ENCODE assay signal across 19 cellular contexts in the genomic region with DNA sequence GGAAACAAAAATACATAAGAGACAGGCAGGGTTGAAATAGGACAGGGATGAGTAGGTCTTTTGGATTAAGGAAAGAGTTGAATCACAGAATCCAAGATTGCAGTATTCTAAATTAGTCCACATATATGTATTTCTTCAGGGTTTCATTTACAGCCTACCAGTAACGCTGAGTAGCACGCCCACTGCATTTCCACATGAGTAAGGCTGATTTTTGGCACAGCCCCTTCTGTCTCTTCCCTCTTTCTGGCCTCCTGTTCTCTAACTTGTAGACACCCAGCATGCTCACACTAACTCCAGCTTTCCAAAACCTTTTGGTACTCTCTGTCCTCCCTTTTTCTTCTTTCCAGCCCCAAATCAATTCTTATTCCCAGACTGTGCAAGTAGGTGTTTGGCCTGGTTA. TPM values are rescaled to one million over a fixed set of nuclear protein-coding genes. Genes with fewer than 3 reads are reported as not detected.
DNase-seq lines count a peak whose midpoint lies in the region; ATAC-seq and TF ChIP-seq lines count a peak whose summit lies in the region.
"Had no signal": no experiment of that assay in that cellular context is flagged by ENCODE, and none has a peak within 500 bp of the region (broad histone marks: within the 10 kb centered on the region; RNA-seq: fewer than 3 reads in every experiment).

No MANE protein-coding gene starts in this region.

- peaks cover 14% of the 10 kb centered on the region for H3K4me1 Mint-ChIP-seq in activated T-cell treated with anti-CD3 and anti-CD28 coated beads, Interleukin-2, amount 50 U/mL, for 72 hours (ENCODE audit: low read depth)
- peaks cover 11% of the 10 kb centered on the region for H3K4me1 Mint-ChIP-seq in CD8-positive, alpha-beta T cell (ENCODE audit: low read depth)
- H3K4me1 Mint-ChIP-seq in activated T-helper 2 cell treated with anti-CD3 and anti-CD28 coated beads, Interferon-gamma antibody, Interleukin-2, Interleukin-4, amounts not matched to agents 10 μg/mL and 5 μg/mL and 100 μg/mL, durations not matched to agents 14 hours and 24 hours and 36 hours (ENCODE audit: low read depth) = peaks cover 15% of the 10 kb centered on the region

- DNase-seq in GM03348 (ENCODE audit: low spot score) (peak; percentile 70), cardiac fibroblast (ENCODE audit: low read depth in 2 of 2) (peak; percentile 72 to 85), mesenchymal stem cell (no peak), ascending aorta (ENCODE audit: low spot score in 2 of 2) (no peak)
- DNase-seq in activated T-cell treated with anti-CD3 and anti-CD28 coated beads, Interleukin-2, amount 50 U/mL, for 72 hours = no peak
- no peak for DNase-seq in CD8-positive, alpha-beta T cell
- DNase-seq in activated T-helper 2 cell treated with anti-CD3 and anti-CD28 coated beads, Interferon-gamma antibody, Interleukin-2, Interleukin-4, amounts not matched to agents 10 μg/mL and 5 μg/mL and 100 μg/mL, durations not matched to agents 14 hours and 24 hours and 36 hours (ENCODE audit: low spot score) = no peak
- DNase-seq: activated CD8-positive, alpha-beta memory T cell treated with anti-CD3 and anti-CD28 coated beads, Interleukin-2, amount 50 U/mL, for 48 hours; AML-193; cerebellar nuclear complex; DMS153; left lung; NCI-H2081 treated with DMSO at 0.1 percent for 48 hours; NCI-H748 treated with DMSO at 0.1 percent for 48 hours; stimulated activated CD4-positive, alpha-beta T cell treated with anti-CD3 and anti-CD28 coated beads, Interleukin-1b, Interleukin-23, amount 100 ng/mL, for 48 hours; T-cell had no signal

- peak overlapping the region; percentile 92 for H2AFZ ChIP-seq in ACC112 (ENCODE audit: low read length, unreplicated experiment)
- H2AFZ ChIP-seq in mesenchymal stem cell (ENCODE audit: low read depth, low read length) = no peak overlapping the region

- no peak overlapping the region for H3K4me2 ChIP-seq in mesenchymal stem cell (ENCODE audit: low read length, poor library complexity, severe bottlenecking)

- H3K9me3 ChIP-seq in mesenchymal stem cell (ENCODE audit: control insufficient read depth, low read length) (no peaks in the 10 kb centered on the region), ascending aorta (no peaks in the 10 kb centered on the region)
- no peaks in the 10 kb centered on the region for H3K9me3 ChIP-seq in CD8-positive, alpha-beta T cell (ENCODE audit: low read length)
- H3K9me3 ChIP-seq: left lung, tibial nerve had no signal

- H2BK12ac ChIP-seq in mesenchymal stem cell (ENCODE audit: low read length in 2 of 2) = no peak overlapping the region

- H3K79me1 ChIP-seq in mesenchymal stem cell (replicated peaks; ENCODE audit: low read length, poor library complexity, severe bottlenecking) = no peaks in the 10 kb centered on the region

- no peak overlapping the region for H3K18ac ChIP-seq in mesenchymal stem cell (ENCODE audit: low read depth in 1 of 2, low read length in 2 of 2)

- H2BK5ac ChIP-seq in mesenchymal stem cell (ENCODE audit: low read depth, low read length, poor library complexity, severe bottlenecking) = no peak overlapping the region

- H3K23ac ChIP-seq in mesenchymal stem cell (ENCODE audit: low read length in 2 of 2) = no peak overlapping the region

- no peaks in the 10 kb centered on the region for H3K27me3 ChIP-seq in ACC112 (ENCODE audit: insufficient read depth, low read length)
- H3K27me3 ChIP-seq in mesenchymal stem cell (ENCODE audit: control insufficient read depth in 1 of 2, insufficient read depth in 1 of 2, low read length in 2 of 2) = no peaks in the 10 kb centered on the region
- H3K27me3 ChIP-seq in CD8-positive, alpha-beta T cell (ENCODE audit: insufficient read depth, low read length) = no peaks in the 10 kb centered on the region
- no peaks in the 10 kb centered on the region for H3K27me3 ChIP-seq in ascending aorta
- H3K27me3 ChIP-seq: left lung, tibial nerve had no signal

- H3K27ac ChIP-seq in ACC112 (ENCODE audit: low read depth, low read length) = peak overlapping the region; percentile 18
- no peak overlapping the region for H3K27ac ChIP-seq in mesenchymal stem cell (ENCODE audit: low read length, poor library complexity, severe bottlenecking)
- H3K27ac ChIP-seq in CD8-positive, alpha-beta T cell (ENCODE audit: low read depth, low read length) = no peak overlapping the region
- H3K27ac ChIP-seq in ascending aorta = no peak overlapping the region
- H3K27ac ChIP-seq: left lung had no signal

- H3K4me3 Mint-ChIP-seq in activated T-cell treated with anti-CD3 and anti-CD28 coated beads, Interleukin-2, amount 50 U/mL, for 72 hours = no peak overlapping the region
- no peak overlapping the region for H3K4me3 Mint-ChIP-seq in CD8-positive, alpha-beta T cell
- no peak overlapping the region for H3K4me3 Mint-ChIP-seq in activated T-helper 2 cell treated with anti-CD3 and anti-CD28 coated beads, Interferon-gamma antibody, Interleukin-2, Interleukin-4, amounts not matched to agents 10 μg/mL and 5 μg/mL and 100 μg/mL, durations not matched to agents 14 hours and 24 hours and 36 hours (ENCODE audit: low read depth)
- H3K4me3 Mint-ChIP-seq: activated naive CD8-positive, alpha-beta T cell; T-cell had no signal

- no peaks in the 10 kb centered on the region for H3K27me3 Mint-ChIP-seq in activated T-cell treated with anti-CD3 and anti-CD28 coated beads, Interleukin-2, amount 50 U/mL, for 72 hours (ENCODE audit: low read depth)
- peaks cover 2% of the 10 kb centered on the region for H3K27me3 Mint-ChIP-seq in CD8-positive, alpha-beta T cell (ENCODE audit: low read depth)
- H3K27me3 Mint-ChIP-seq in activated T-helper 2 cell treated with anti-CD3 and anti-CD28 coated beads, Interferon-gamma antibody, Interleukin-2, Interleukin-4, amounts not matched to agents 10 μg/mL and 5 μg/mL and 100 μg/mL, durations not matched to agents 14 hours and 24 hours and 36 hours (ENCODE audit: low read depth) = peaks cover 21% of the 10 kb centered on the region
- H3K27me3 Mint-ChIP-seq: activated naive CD8-positive, alpha-beta T cell had no signal

- intact Hi-C loops in CD8-positive, alpha-beta T cell (cut with DNase I, micrococcal nuclease) = no loop called here
- intact Hi-C loops in activated T-helper 2 cell treated with anti-CD3 and anti-CD28 coated beads, Interferon-gamma antibody, Interleukin-2, Interleukin-4, amounts not matched to agents 10 μg/mL and 5 μg/mL and 100 μg/mL, durations not matched to agents 14 hours and 24 hours and 36 hours (cut with micrococcal nuclease) = no loop called here
- intact Hi-C loops in ascending aorta (cut with DNase I) = no loop called here

- POLR2A ChIA-PET in CD8-positive, alpha-beta T cell (lab: Charles Lee) = no interaction called here

- peak overlapping the region; percentile 71 for H3K4me3 ChIP-seq in ACC112 (ENCODE audit: low read depth, low read length)
- no peak overlapping the region for H3K4me3 ChIP-seq in cardiac fibroblast (replicated peaks in 1 of 2; ENCODE audit: low read depth in 2 of 2, low read length in 2 of 2)
- H3K4me3 ChIP-seq in mesenchymal stem cell (ENCODE audit: insufficient read depth in 1 of 2, low read depth in 1 of 2, low read length in 2 of 2) = peak overlapping the region in 1 of 2 experiments; percentile 66
- no peak overlapping the region for H3K4me3 ChIP-seq in CD8-positive, alpha-beta T cell (ENCODE audit: low read depth, low read length)
- no peak overlapping the region for H3K4me3 ChIP-seq in ascending aorta
- H3K4me3 ChIP-seq: left lung had no signal

- ATAC-seq in activated T-cell treated with anti-CD3 and anti-CD28 coated beads, Interleukin-2, amount 50 U/mL, for 72 hours (replicated peaks in 1 of 2) = no peak
- ATAC-seq in CD8-positive, alpha-beta T cell = no peak
- ATAC-seq: left lung, T-cell had no signal

- H3K4me1 ChIP-seq in ACC112 (ENCODE audit: control insufficient read depth, insufficient read depth, low read length, unreplicated experiment) (peaks cover 17% of the 10 kb centered on the region), mesenchymal stem cell (ENCODE audit: control insufficient read depth, insufficient read depth, low read depth, low read length) (peaks cover 2% of the 10 kb centered on the region), ascending aorta (peaks cover 0 to 5% of the 10 kb centered on the region in 2 donors)
- H3K4me1 ChIP-seq in CD8-positive, alpha-beta T cell (ENCODE audit: insufficient read depth, low read length) = peaks cover 11% of the 10 kb centered on the region

- H3K27ac Mint-ChIP-seq in activated T-cell treated with anti-CD3 and anti-CD28 coated beads, Interleukin-2, amount 50 U/mL, for 72 hours = no peak overlapping the region
- no peak overlapping the region for H3K27ac Mint-ChIP-seq in CD8-positive, alpha-beta T cell
- no peak overlapping the region for H3K27ac Mint-ChIP-seq in activated T-helper 2 cell treated with anti-CD3 and anti-CD28 coated beads, Interferon-gamma antibody, Interleukin-2, Interleukin-4, amounts not matched to agents 10 μg/mL and 5 μg/mL and 100 μg/mL, durations not matched to agents 14 hours and 24 hours and 36 hours
- H3K27ac Mint-ChIP-seq: activated naive CD8-positive, alpha-beta T cell had no signal

- no peak overlapping the region for H4K8ac ChIP-seq in mesenchymal stem cell (ENCODE audit: low read length)

- H3K14ac ChIP-seq in mesenchymal stem cell (ENCODE audit: low read length in 2 of 2) = no peak overlapping the region

- WGBS in mesenchymal stem cell = 68% methylated on average over 2 of the region's 2 CpGs

- CTCF ChIA-PET in CD8-positive, alpha-beta T cell (lab: Charles Lee) = interaction anchor here (0.9 to 2.2 kb wide), 4 partner anchors 22 to 244 kb away, joined by 3 to 11 read pairs (median 4); no protein-coding TSS in a partner anchor

- no peaks in the 10 kb centered on the region for H3K36me3 ChIP-seq in ACC112 (ENCODE audit: insufficient read depth, low read length)
- H3K36me3 ChIP-seq in mesenchymal stem cell (ENCODE audit: control insufficient read depth in 1 of 2, insufficient read depth in 2 of 2, low read depth in 1 of 2, low read length in 2 of 2) = no peaks in the 10 kb centered on the region
- no peaks in the 10 kb centered on the region for H3K36me3 ChIP-seq in CD8-positive, alpha-beta T cell (ENCODE audit: insufficient read depth, low read length)
- H3K36me3 ChIP-seq in ascending aorta = no peaks in the 10 kb centered on the region
- H3K36me3 ChIP-seq: left lung, tibial nerve had no signal

- peaks cover 0 to 3% of the 10 kb centered on the region in 2 donors for H3K36me3 Mint-ChIP-seq in activated T-cell treated with anti-CD3 and anti-CD28 coated beads, Interleukin-2, amount 50 U/mL, for 72 hours (ENCODE audit: insufficient read depth in 2 of 2)
- H3K36me3 Mint-ChIP-seq in CD8-positive, alpha-beta T cell = peaks cover 7% of the 10 kb centered on the region
- no peaks in the 10 kb centered on the region for H3K36me3 Mint-ChIP-seq in activated T-helper 2 cell treated with anti-CD3 and anti-CD28 coated beads, Interferon-gamma antibody, Interleukin-2, Interleukin-4, amounts not matched to agents 10 μg/mL and 5 μg/mL and 100 μg/mL, durations not matched to agents 14 hours and 24 hours and 36 hours (ENCODE audit: low read depth)
- H3K36me3 Mint-ChIP-seq: activated naive CD8-positive, alpha-beta T cell; T-cell had no signal

- peak overlapping the region; percentile 89 for H3K9ac ChIP-seq in mesenchymal stem cell (ENCODE audit: low read length)

- no peak overlapping the region for H2AK5ac ChIP-seq in mesenchymal stem cell (ENCODE audit: low read length, severe bottlenecking)

- no peak overlapping the region for H4K91ac ChIP-seq in mesenchymal stem cell (ENCODE audit: low read length)

- TF ChIP-seq CTCF in cardiac fibroblast (IDR thresholded peaks at IDR 0.05; ENCODE audit: low read depth, low read length) = no peak
- TF ChIP-seq CTCF in CD8-positive, alpha-beta T cell (IDR thresholded peaks at IDR 0.05) = no peak
- no peak for TF ChIP-seq CTCF in ascending aorta (IDR thresholded peaks at IDR 0.05)

- H2BK120ac ChIP-seq in mesenchymal stem cell (ENCODE audit: low read depth, low read length) = no peak overlapping the region

- H3K4ac ChIP-seq in mesenchymal stem cell (ENCODE audit: low read depth in 1 of 2, low read length in 2 of 2) = no peak overlapping the region

- H3K79me2 ChIP-seq in ACC112 (ENCODE audit: control insufficient read depth, insufficient read depth, low read length, unreplicated experiment) = peaks cover 11% of the 10 kb centered on the region

- H2BK15ac ChIP-seq in mesenchymal stem cell (ENCODE audit: low read depth, poor library complexity, severe bottlenecking) = no peak overlapping the region

- no peaks in the 10 kb centered on the region for H3K9me3 Mint-ChIP-seq in activated T-cell treated with anti-CD3 and anti-CD28 coated beads, Interleukin-2, amount 50 U/mL, for 72 hours
- no peaks in the 10 kb centered on the region for H3K9me3 Mint-ChIP-seq in CD8-positive, alpha-beta T cell
- H3K9me3 Mint-ChIP-seq in activated T-helper 2 cell treated with anti-CD3 and anti-CD28 coated beads, Interferon-gamma antibody, Interleukin-2, Interleukin-4, amounts not matched to agents 10 μg/mL and 5 μg/mL and 100 μg/mL, durations not matched to agents 14 hours and 24 hours and 36 hours = no peaks in the 10 kb centered on the region
- H3K9me3 Mint-ChIP-seq: T-cell had no signal

RNA-seq across cellular contexts. Expression of gene SIK2, which starts 3.7 kb away (rescaled TPM):
- polyA plus RNA-seq in mesenchymal stem cell (2013, experiment 1 of 2) = 8.1 TPM
- polyA plus RNA-seq in mesenchymal stem cell (2013, experiment 2 of 2) = 8.1 TPM
- 1 to 10 TPM; 9.4 to 9.9 TPM for total RNA-seq in activated T-cell treated with anti-CD3 and anti-CD28 coated beads, Interleukin-2, amount 50 U/mL, for 72 hours
- total RNA-seq in CD8-positive, alpha-beta T cell = 1 to 10 TPM; 2.9 to 3.2 TPM
- 9.9 TPM in 2 replicates for total RNA-seq in activated T-helper 2 cell treated with anti-CD3 and anti-CD28 coated beads, Interferon-gamma antibody, Interleukin-2, Interleukin-4, amounts not matched to agents 10 μg/mL and 5 μg/mL and 100 μg/mL, durations not matched to agents 14 hours and 24 hours and 36 hours
- 8.2 TPM for total RNA-seq in ascending aorta

RNA-seq across cellular contexts. Expression of gene LAYN, which starts 58.0 kb away (rescaled TPM):
- 41.2 TPM for polyA plus RNA-seq in mesenchymal stem cell (2013, experiment 1 of 2)
- polyA plus RNA-seq in mesenchymal stem cell (2013, experiment 2 of 2) = 40.6 TPM
- 10 to 100 TPM; 12.3 to 15.6 TPM for total RNA-seq in activated T-cell treated with anti-CD3 and anti-CD28 coated beads, Interleukin-2, amount 50 U/mL, for 72 hours
- total RNA-seq in CD8-positive, alpha-beta T cell = 10 to 100 TPM in 1 of 2 experiments, 1 to 10 TPM in 1; 9.5 to 11.2 TPM
- 15.8 and 16.5 TPM in 2 replicates for total RNA-seq in activated T-helper 2 cell treated with anti-CD3 and anti-CD28 coated beads, Interferon-gamma antibody, Interleukin-2, Interleukin-4, amounts not matched to agents 10 μg/mL and 5 μg/mL and 100 μg/mL, durations not matched to agents 14 hours and 24 hours and 36 hours
- 27.2 TPM for total RNA-seq in ascending aorta

Comparison
In these comparisons a context has a peak if more than half of its experiments do, and no peak if none do; other contexts are left out.
1. DNase-seq: peak in GM03348 (single experiment) and cardiac fibroblast (2 of 2); none in mesenchymal stem cell (single experiment), activated T-cell treated with anti-CD3 and anti-CD28 coated beads, Interleukin-2, amount 50 U/mL, for 72 hours (0 of 2), CD8-positive, alpha-beta T cell (0 of 7), activated T-helper 2 cell treated with anti-CD3 and anti-CD28 coated beads, Interferon-gamma antibody, Interleukin-2, Interleukin-4, amounts not matched to agents 10 μg/mL and 5 μg/mL and 100 μg/mL, durations not matched to agents 14 hours and 24 hours and 36 hours (single experiment) and ascending aorta (0 of 2).